ENCODE assay signal across 8 cellular contexts in the genomic region with DNA sequence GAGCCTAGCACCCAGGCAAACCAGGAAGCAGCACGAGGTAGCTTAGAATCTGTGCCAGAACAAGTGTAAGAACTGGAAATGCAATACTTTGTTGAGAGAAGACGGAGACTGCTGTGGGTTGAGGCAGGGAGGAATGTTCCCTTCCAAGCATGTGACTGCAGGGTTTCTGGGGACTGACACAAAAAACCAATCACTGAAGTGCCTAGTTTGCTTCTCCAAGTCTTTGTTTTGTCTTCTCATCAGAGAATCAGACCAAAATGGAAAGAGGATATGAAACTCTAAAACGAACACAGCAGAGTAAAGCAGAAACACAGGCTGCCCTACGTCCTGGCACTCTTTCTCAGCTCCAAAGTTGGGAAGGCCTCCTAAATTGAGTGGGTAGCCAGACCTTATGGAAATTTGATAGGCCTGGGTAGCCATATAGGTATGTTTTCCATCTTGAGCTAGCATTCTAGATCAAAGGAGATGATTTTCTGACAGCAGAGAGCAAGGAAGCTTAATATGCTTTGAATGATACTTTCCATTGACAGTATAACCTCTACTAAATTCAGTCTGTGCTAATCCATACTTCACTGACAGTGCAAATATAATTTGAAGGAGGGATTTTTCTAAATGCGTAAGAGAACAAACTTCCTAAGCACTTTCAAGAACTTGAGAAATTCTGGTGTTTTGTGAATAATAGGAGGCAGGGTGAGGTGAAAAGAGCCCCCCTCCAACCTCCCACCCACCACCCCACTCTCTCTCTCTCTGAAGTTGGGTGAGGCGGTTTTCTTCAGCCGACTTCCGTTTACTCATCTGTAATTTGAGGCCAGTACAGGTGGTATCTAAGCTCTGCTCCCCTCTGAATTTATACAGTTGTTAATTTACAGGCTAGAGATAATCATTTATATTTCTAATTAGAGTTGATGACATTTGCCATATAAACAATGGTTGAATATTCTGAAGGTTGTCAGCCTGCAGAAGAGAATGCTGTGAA. TPM values are rescaled to one million over a fixed set of nuclear protein-coding genes. Genes with fewer than 3 reads are reported as not detected.
DNase-seq lines count a peak whose midpoint lies in the region; ATAC-seq and TF ChIP-seq lines count a peak whose summit lies in the region.

No MANE protein-coding gene starts in this region.

- peak overlapping the region; percentile 95 for H3K27ac ChIP-seq in OCI-LY7 (ENCODE audit: low read depth, low read length, poor library complexity, severe bottlenecking)
- H3K27ac ChIP-seq in mucosa of rectum (ENCODE audit: low read depth in 2 of 2, low read length in 2 of 2), result peak overlapping the region; percentile 40 to 62

- H3K36me3 ChIP-seq in OCI-LY7 (ENCODE audit: insufficient read depth, low read length) (no peaks in the 10 kb centered on the region), mucosa of rectum (ENCODE audit: control insufficient read depth in 2 of 2, insufficient read depth in 2 of 2, low read length in 2 of 2) (no peaks in the 10 kb centered on the region)

- peak overlapping the region; percentile 18; the same call in 1 of the 2 replicates for H2AFZ ChIP-seq in OCI-LY7 (ENCODE audit: low read length)

- no peaks in the 10 kb centered on the region for H4K20me1 ChIP-seq in OCI-LY7 (ENCODE audit: insufficient read depth, low read length)

- BruUV-seq in OCI-LY7 (replicated peaks; lab: Mats Ljungman, UMichigan), result no TSS peak

- no peak for TF ChIP-seq CTCF in OCI-LY7 (conservative IDR thresholded peaks at IDR 0.05; ENCODE audit: low read length)

- no peak overlapping the region for H3K9ac ChIP-seq in mucosa of rectum (ENCODE audit: low read depth in 1 of 2, low read length in 2 of 2)

- H3K4me3 ChIP-seq in OCI-LY7 (ENCODE audit: low read depth, low read length, poor library complexity, severe bottlenecking) (peak overlapping the region; percentile 76), mucosa of rectum (ENCODE audit: low read length in 2 of 2) (peak overlapping the region in 1 of 2 donors; percentile 33)

- peak; percentile 86 for DNase-seq in OCI-LY7 (ENCODE audit: low spot score)
- DNase-seq in NCI-H128 (lab: John Stamatoyannopoulos, UW; ENCODE audit: unreplicated experiment), result no peak
- DNase-seq in NCI-H2029 (lab: John Stamatoyannopoulos, UW), result no peak
- no peak for DNase-seq in occipital lobe (lab: John Stamatoyannopoulos, UW)
- no peak for DNase-seq in activated effector memory CD4-positive, alpha-beta T cell treated with anti-CD3 and anti-CD28 coated beads, Interleukin-2, amount 50 U/mL, for 16 hours

- peaks cover 87% of the 10 kb centered on the region for H3K79me2 ChIP-seq in OCI-LY7 (ENCODE audit: insufficient read depth, low read depth, low read length)

- peaks cover 72% of the 10 kb centered on the region for H3K4me1 ChIP-seq in OCI-LY7 (ENCODE audit: insufficient read depth, low read length, poor library complexity, severe bottlenecking)
- peaks cover 11 to 23% of the 10 kb centered on the region in 2 donors for H3K4me1 ChIP-seq in mucosa of rectum (ENCODE audit: control insufficient read depth in 2 of 2, insufficient read depth in 2 of 2, low read length in 2 of 2)

- POLR2A ChIA-PET in OCI-LY7 (lab: Charles Lee), result interaction anchor here (0.5 to 5.7 kb wide), 21 partner anchors 10 to 465 kb away, joined by 3 to 34 read pairs (median 4); no protein-coding TSS in a partner anchor

- CTCF ChIA-PET in OCI-LY7 (lab: Charles Lee; ENCODE audit: unreplicated experiment), result interaction anchor here (0.9 to 2.6 kb wide), 4 partner anchors 11 to 101 kb away, joined by 3 to 8 read pairs (median 3); no protein-coding TSS in a partner anchor

- peak; percentile 93 for ATAC-seq in GM18519 (IDR thresholded peaks at IDR 0.05; ENCODE audit: low FRiP score, unreplicated experiment)
- ATAC-seq in HG02840 (IDR thresholded peaks at IDR 0.05; ENCODE audit: low FRiP score, unreplicated experiment), result peak; percentile 73

- H3K27me3 ChIP-seq in mucosa of rectum (ENCODE audit: control insufficient read depth in 2 of 2, insufficient read depth in 2 of 2, low read length in 2 of 2), result no peaks in the 10 kb centered on the region

- no peaks in the 10 kb centered on the region for H3K9me2 ChIP-seq in OCI-LY7 (ENCODE audit: insufficient read depth, low read length)

- H3K9me3 ChIP-seq in OCI-LY7 (ENCODE audit: low read length) (no peaks in the 10 kb centered on the region), mucosa of rectum (ENCODE audit: control insufficient read depth in 2 of 2, low read length in 2 of 2) (no peaks in the 10 kb centered on the region)

- H3K4me2 ChIP-seq in OCI-LY7 (ENCODE audit: low read length), result peak overlapping the region; percentile 85

- intact Hi-C loops in OCI-LY7 (cut with micrococcal nuclease; ENCODE audit: unreplicated experiment), result loop anchor here (1.0 to 10.0 kb wide), 5 partner anchors 23 to 1723 kb away; partner anchors contain the start of genes CSNK1A1, FBXO38 and GRPEL2

RNA-seq across cellular contexts. Expression of gene ADRB2, which starts 5.5 kb away (rescaled TPM):
- 14.6 and 16.8 TPM in 2 replicates for total RNA-seq in OCI-LY7 (2014; rRNA removed; shearing (Covaris generic))
- total RNA-seq in OCI-LY7 (2022), result 4.4 and 4.6 TPM in 2 replicates
- total RNA-seq in occipital lobe, result 1.6 TPM
